ENCODE assay signal across 1 cellular context in genomic region chr15:22888120-22888859, GRCh38.
TF ChIP-seq lines count a peak whose summit lies in the region.

No MANE protein-coding gene starts in this region.

TF ChIP-seq in K562, 482 proteins besides CTCF, POLR2A, EP300 and RAD21 (continued from another document and continues in another):
- TF ChIP-seq ZKSCAN8 (CRISPR knock-in tag; IDR thresholded peaks at IDR 0.05) (no peak), MCM3 (IDR thresholded peaks at IDR 0.05) (no peak), ZNF282 (CRISPR knock-in tag; IDR thresholded peaks at IDR 0.05) (no peak), U2AF1 (optimal IDR thresholded peaks at IDR 0.05; ENCODE audit: low read depth, low read length) (no peak), SP2 (IDR thresholded peaks at IDR 0.05; ENCODE audit: extremely low read depth, low read depth, low read length, poor library complexity, severe bottlenecking) (no peak), ETS2 (tag; IDR thresholded peaks at IDR 0.05; ENCODE audit: borderline replicate concordance, poor library complexity, severe bottlenecking) (no peak), ZBED1 (IDR thresholded peaks at IDR 0.05) (no peak), CEBPB (tag; IDR thresholded peaks at IDR 0.05) (peak; percentile 94), ZNF79 (CRISPR knock-in tag; IDR thresholded peaks at IDR 0.05; ENCODE audit: low read depth) (no peak), DEAF1 (CRISPR knock-in tag; IDR thresholded peaks at IDR 0.05) (no peak), HINFP (tag; conservative IDR thresholded peaks at IDR 0.05; ENCODE audit: low read depth) (no peak), RERE (CRISPR knock-in tag; IDR thresholded peaks at IDR 0.05; ENCODE audit: borderline replicate concordance) (no peak), ZNF644 (tag; IDR thresholded peaks at IDR 0.05; ENCODE audit: low read depth) (no peak), CBFA2T2 (conservative IDR thresholded peaks at IDR 0.05) (0 out of 2 replicates have a peak, but pooled peaks have one; percentile 3), TFAP4 (CRISPR knock-in tag; IDR thresholded peaks at IDR 0.05; ENCODE audit: borderline replicate concordance) (no peak), ZNF431 (CRISPR knock-in tag; IDR thresholded peaks at IDR 0.05) (no peak), ZNF609 (CRISPR knock-in tag; IDR thresholded peaks at IDR 0.05; ENCODE audit: borderline replicate concordance) (no peak), EHMT2 (IDR thresholded peaks at IDR 0.05) (no peak), GABPB1 (CRISPR knock-in tag; IDR thresholded peaks at IDR 0.05) (no peak), POLR2AphosphoS5 (IDR thresholded peaks at IDR 0.05; ENCODE audit: control insufficient read depth, insufficient read depth, low read depth, low read length) (no peak), ATF3 (IDR thresholded peaks at IDR 0.05) (peak; percentile 90), ATF3 (CRISPR knock-in tag; conservative IDR thresholded peaks at IDR 0.05) (no peak), PCBP1 (IDR thresholded peaks at IDR 0.05; ENCODE audit: low read depth, low read length, poor library complexity, severe bottlenecking) (no peak), THRA (IDR thresholded peaks at IDR 0.05) (no peak), ATF7 (IDR thresholded peaks at IDR 0.05) (no peak), ZNF551 (CRISPR knock-in tag; IDR thresholded peaks at IDR 0.05) (no peak), ZNF184 (CRISPR knock-in tag; IDR thresholded peaks at IDR 0.05) (no peak), PCBP2 (IDR thresholded peaks at IDR 0.05; ENCODE audit: low read depth, low read length, poor library complexity, severe bottlenecking) (no peak), ZNF239 (CRISPR knock-in tag; IDR thresholded peaks at IDR 0.05) (no peak), ZNF224 (CRISPR knock-in tag; IDR thresholded peaks at IDR 0.05) (no peak), SLC30A9 (CRISPR knock-in tag; IDR thresholded peaks at IDR 0.05) (no peak), NFE2L1 (tag; IDR thresholded peaks at IDR 0.05; ENCODE audit: borderline replicate concordance, low read depth) (no peak), HOMEZ (CRISPR knock-in tag; IDR thresholded peaks at IDR 0.05) (no peak), SP1 (CRISPR knock-in tag; IDR thresholded peaks at IDR 0.05) (no peak), HNRNPK (IDR thresholded peaks at IDR 0.05; ENCODE audit: low read depth, low read length, poor library complexity, severe bottlenecking) (no peak), ZNF592 (IDR thresholded peaks at IDR 0.05) (0 out of 2 replicates have a peak, but pooled peaks have one; percentile 18)
